Comparison of ENCODE assay signal across 11 cellular contexts in the genomic region with DNA sequence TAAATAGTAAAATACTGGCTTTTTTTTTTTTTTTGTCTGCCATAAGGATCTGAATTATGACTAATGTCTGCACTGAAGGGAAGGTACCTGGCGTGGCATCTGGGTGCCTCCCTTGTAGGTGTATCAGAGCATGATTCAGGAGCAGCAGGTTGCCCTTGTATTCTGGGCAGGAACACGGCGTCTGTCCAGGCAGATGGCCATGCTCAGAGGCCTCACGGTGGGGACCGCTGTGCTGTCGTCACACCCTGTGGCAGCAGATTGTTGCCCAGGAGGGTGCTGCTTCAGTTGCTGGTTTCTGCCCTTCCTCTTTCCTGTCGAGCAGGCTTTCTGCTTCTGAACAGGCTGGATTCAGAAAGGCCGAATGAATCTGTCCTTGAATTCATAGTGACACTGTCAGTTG. TPM values are rescaled to one million over a fixed set of nuclear protein-coding genes. Genes with fewer than 3 reads are reported as not detected.
A peak's percentile ranks its signal among the peaks of the same experiment; 100 is the strongest.
DNase-seq lines count a peak whose midpoint lies in the region; ATAC-seq and TF ChIP-seq lines count a peak whose summit lies in the region.
"Had no signal": no experiment of that assay in that cellular context is flagged by ENCODE, and none has a peak within 500 bp of the region (broad histone marks: within the 10 kb centered on the region; RNA-seq: fewer than 3 reads in every experiment).

No MANE protein-coding gene starts in this region.

- H3K9me3 ChIP-seq in hepatocyte (ENCODE audit: low read depth) = no peaks in the 10 kb centered on the region
- H3K9me3 ChIP-seq: stomach had no signal

- ATAC-seq in HG02798 (IDR thresholded peaks at IDR 0.05; ENCODE audit: poor library complexity, unreplicated experiment) = no peak
- ATAC-seq: T-cell had no signal

- no peak overlapping the region for H2AFZ ChIP-seq in hepatocyte

- DNase-seq in COR-L47 (lab: John Stamatoyannopoulos, UW) = peak; percentile 18
- peak; percentile 78 to 94 for DNase-seq in NCI-H524 (lab: John Stamatoyannopoulos, UW)
- peak in 9 of 61 donors; percentile 7 to 99 (median 23) for DNase-seq in caudate nucleus (lab: John Stamatoyannopoulos, UW)
- DNase-seq in medulla oblongata (ENCODE audit: extremely low spot score) = peak; percentile 39
- DNase-seq in DMS53 treated with DMSO at 0.1 percent for 48 hours (lab: John Stamatoyannopoulos, UW; ENCODE audit: unreplicated experiment) = no peak
- no peak for DNase-seq in HuH-7 (ENCODE audit: low spot score)
- no peak for DNase-seq in hepatocyte (ENCODE audit: low spot score)
- DNase-seq: NCI-H774, stomach had no signal

- H4K20me1 ChIP-seq in hepatocyte (ENCODE audit: insufficient read depth, poor library complexity, severe bottlenecking) = peaks cover 13% of the 10 kb centered on the region

- no peaks in the 10 kb centered on the region for H3K27me3 ChIP-seq in hepatocyte
- H3K27me3 ChIP-seq: stomach had no signal

- no peaks in the 10 kb centered on the region for H3K9me2 ChIP-seq in hepatocyte (replicated peaks; ENCODE audit: insufficient read depth)

- no peak overlapping the region for H3K4me3 ChIP-seq in hepatocyte
- H3K4me3 ChIP-seq: stomach had no signal

- no peaks in the 10 kb centered on the region for H3K36me3 ChIP-seq in hepatocyte (replicated peaks; ENCODE audit: insufficient read depth, low read depth)
- H3K36me3 ChIP-seq: stomach had no signal

- no peak for TF ChIP-seq CTCF in hepatocyte (IDR thresholded peaks at IDR 0.05; ENCODE audit: poor library complexity)

- H3K79me2 ChIP-seq in hepatocyte = peaks cover 98% of the 10 kb centered on the region

- 79% methylated on average over 8 of the region's 8 CpGs for WGBS in hepatocyte (ENCODE audit: low lambda C conversion rate, missing lambda C conversion rate)

- peaks cover 14% of the 10 kb centered on the region for H3K4me1 ChIP-seq in hepatocyte (ENCODE audit: insufficient read depth)

- H3K4me2 ChIP-seq in hepatocyte = no peak overlapping the region

- H3K27ac ChIP-seq in caudate nucleus (ENCODE audit: low read depth, low read length) = peak overlapping the region; percentile 68
- no peak overlapping the region for H3K27ac ChIP-seq in hepatocyte
- H3K27ac ChIP-seq: stomach had no signal

RNA-seq across cellular contexts. Expression of gene ZNRF3, which starts 10.9 kb away (rescaled TPM):
- total RNA-seq in hepatocyte = 7.9 and 8.9 TPM in 2 replicates
- polyA plus RNA-seq in hepatocyte = 12.8 and 14.7 TPM in 2 replicates

Comparison
In these comparisons a context has a peak if more than half of its experiments do, and no peak if none do; other contexts are left out.
1. DNase-seq: peak in COR-L47 (single experiment), NCI-H524 (2 of 2) and medulla oblongata (single experiment); none in DMS53 treated with DMSO at 0.1 percent for 48 hours (single experiment), HuH-7 (single experiment) and hepatocyte (single experiment).